11 cellular contexts compared by ENCODE assay signal in the genomic region with DNA sequence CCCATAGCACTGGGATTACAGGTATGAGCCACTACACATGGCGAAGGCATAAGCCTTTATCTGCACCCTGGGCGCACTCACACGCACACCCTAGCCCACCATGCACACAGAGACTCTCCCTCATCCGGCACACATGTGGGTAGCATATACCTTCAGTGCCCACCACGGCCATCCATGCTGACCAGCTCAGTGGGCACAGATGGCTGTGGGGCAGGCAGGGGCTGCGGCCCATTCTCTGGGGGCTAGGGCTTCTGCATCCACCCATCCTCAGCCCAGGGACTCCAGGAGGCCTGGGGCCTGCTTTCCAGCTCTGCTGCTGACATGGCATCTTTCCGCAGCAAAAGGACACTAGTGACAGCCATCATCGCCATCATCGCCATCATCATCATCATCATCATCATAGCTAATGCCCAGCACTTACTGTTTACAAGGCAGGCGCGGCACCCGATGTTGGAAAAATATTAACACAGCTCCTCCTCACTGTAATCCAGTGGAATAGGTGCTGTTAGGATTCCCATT.
DNase-seq lines count a peak whose midpoint lies in the region; ATAC-seq and TF ChIP-seq lines count a peak whose summit lies in the region.
"Had no signal": no experiment of that assay in that cellular context is flagged by ENCODE, and none has a peak within 500 bp of the region (broad histone marks: within the 10 kb centered on the region; RNA-seq: fewer than 3 reads in every experiment).

No MANE protein-coding gene starts in this region.

- POLR2A ChIA-PET in A673 (lab: Charles Lee; ENCODE audit: low non-redundant PET) = no interaction called here

- intact Hi-C loops in A673 (cut with micrococcal nuclease; ENCODE audit: unreplicated experiment) = no loop called here
- intact Hi-C loops in activated T-helper 1 cell treated with anti-CD3 and anti-CD28 coated beads, Interleukin-12 subunit alpha, Interleukin-12 subunit beta, Interleukin-2, Interleukin-4 antibody, amounts not matched to agents 30 ng/mL and 10 ng/mL and 1 ng/mL, durations not matched to agents 14 hours and 24 hours and 36 hours (cut with micrococcal nuclease) = loop anchor here (10.0 kb wide), 2 partner anchors 409 to 469 kb away; a partner anchor contains a TSS
- intact Hi-C loops in adrenal gland (cut with DNase I) = no loop called here

- H3K27ac ChIP-seq in A673 (ENCODE audit: low read depth, low read length, poor library complexity, severe bottlenecking) (peak overlapping the region; percentile 68), muscle layer of colon (ENCODE audit: low read depth, low read length) (peak overlapping the region; percentile 79), adrenal gland (peak overlapping the region in 1 of 5 donors; percentile 89)
- H3K27ac ChIP-seq in CD4-positive, CD25-positive, alpha-beta regulatory T cell (ENCODE audit: insufficient read depth, low read length, poor library complexity, severe bottlenecking) = peak overlapping the region; percentile 84

- H3K27me3 ChIP-seq in A673 (replicated peaks; ENCODE audit: insufficient read depth, low read depth, low read length, poor library complexity) (no peaks in the 10 kb centered on the region), muscle layer of colon (ENCODE audit: control insufficient read depth in 1 of 2, insufficient read depth in 2 of 2, low read length in 2 of 2) (no peaks in the 10 kb centered on the region), adrenal gland (no peaks in the 10 kb centered on the region)
- no peaks in the 10 kb centered on the region for H3K27me3 ChIP-seq in CD4-positive, CD25-positive, alpha-beta regulatory T cell (ENCODE audit: control insufficient read depth, insufficient read depth, low read length)
- H3K27me3 ChIP-seq: cardiac muscle cell had no signal

- peaks cover 5 to 71% (median 32%) of the 10 kb centered on the region in 4 donors for H3K4me1 Mint-ChIP-seq in CD4-positive, CD25-positive, alpha-beta regulatory T cell
- peaks cover 39% of the 10 kb centered on the region for H3K4me1 Mint-ChIP-seq in activated T-helper 1 cell treated with anti-CD3 and anti-CD28 coated beads, Interleukin-12 subunit alpha, Interleukin-12 subunit beta, Interleukin-2, Interleukin-4 antibody, amounts not matched to agents 30 ng/mL and 10 ng/mL and 1 ng/mL, durations not matched to agents 14 hours and 24 hours and 36 hours (ENCODE audit: low read depth)

- no peak for DNase-seq in A673 (ENCODE audit: low spot score)
- DNase-seq in CD4-positive, CD25-positive, alpha-beta regulatory T cell = no peak
- no peak for DNase-seq in activated T-helper 1 cell treated with anti-CD3 and anti-CD28 coated beads, Interleukin-12 subunit alpha, Interleukin-12 subunit beta, Interleukin-2, Interleukin-4 antibody, amounts not matched to agents 30 ng/mL and 10 ng/mL and 1 ng/mL, durations not matched to agents 14 hours and 24 hours and 36 hours (ENCODE audit: low spot score)
- DNase-seq in adrenal gland = no peak
- DNase-seq in stimulated activated CD4-positive, alpha-beta T cell treated with anti-CD3 and anti-CD28 coated beads, Interleukin-1b, Interleukin-23, amount 100 ng/mL, for 48 hours = no peak
- no peak for DNase-seq in NCI-H2081 (lab: John Stamatoyannopoulos, UW)
- no peak for DNase-seq in cerebellum (ENCODE audit: low spot score)
- DNase-seq: NCI-H2227 treated with DMSO at 0.1 percent for 48 hours had no signal

- no peak for TF ChIP-seq POLR2A in adrenal gland (IDR thresholded peaks at IDR 0.05)

- peaks cover 61% of the 10 kb centered on the region for H3K4me1 ChIP-seq in A673 (ENCODE audit: insufficient read depth, low read length, poor library complexity, severe bottlenecking)
- H3K4me1 ChIP-seq in CD4-positive, CD25-positive, alpha-beta regulatory T cell (ENCODE audit: control insufficient read depth, insufficient read depth, low read length, poor library complexity, severe bottlenecking) = peaks cover 63% of the 10 kb centered on the region
- H3K4me1 ChIP-seq in muscle layer of colon (ENCODE audit: insufficient read depth, low read length) = peaks cover 64% of the 10 kb centered on the region
- peaks cover 20 to 58% of the 10 kb centered on the region in 2 donors for H3K4me1 ChIP-seq in adrenal gland (replicated peaks in 1 of 2)

- H3K4me3 Mint-ChIP-seq in CD4-positive, CD25-positive, alpha-beta regulatory T cell = peak overlapping the region; percentile 74 to 89 (median 82)
- peak overlapping the region; percentile 30 for H3K4me3 Mint-ChIP-seq in activated T-helper 1 cell treated with anti-CD3 and anti-CD28 coated beads, Interleukin-12 subunit alpha, Interleukin-12 subunit beta, Interleukin-2, Interleukin-4 antibody, amounts not matched to agents 30 ng/mL and 10 ng/mL and 1 ng/mL, durations not matched to agents 14 hours and 24 hours and 36 hours

- ATAC-seq in CD4-positive, CD25-positive, alpha-beta regulatory T cell (ENCODE audit: low read depth in 2 of 2) = no peak
- ATAC-seq: Panc1 had no signal

- H3K4me3 ChIP-seq in A673 (ENCODE audit: low read depth, low read length, poor library complexity, severe bottlenecking) = no peak overlapping the region
- peak overlapping the region; percentile 19 for H3K4me3 ChIP-seq in CD4-positive, CD25-positive, alpha-beta regulatory T cell (ENCODE audit: low read depth, low read length)
- peak overlapping the region in 1 of 2 donors; percentile 42 for H3K4me3 ChIP-seq in muscle layer of colon (ENCODE audit: low read depth in 1 of 2, low read length in 2 of 2)
- H3K4me3 ChIP-seq in adrenal gland = no peak overlapping the region
- H3K4me3 ChIP-seq: cardiac muscle cell had no signal

- H3K36me3 Mint-ChIP-seq in CD4-positive, CD25-positive, alpha-beta regulatory T cell = peaks cover 17% of the 10 kb centered on the region
- peaks cover 21% of the 10 kb centered on the region for H3K36me3 Mint-ChIP-seq in activated T-helper 1 cell treated with anti-CD3 and anti-CD28 coated beads, Interleukin-12 subunit alpha, Interleukin-12 subunit beta, Interleukin-2, Interleukin-4 antibody, amounts not matched to agents 30 ng/mL and 10 ng/mL and 1 ng/mL, durations not matched to agents 14 hours and 24 hours and 36 hours (ENCODE audit: low read depth)

- no TSS peak for BruUV-seq in A673 (replicated peaks; lab: Mats Ljungman, UMichigan)

- CTCF ChIA-PET in A673 (lab: Charles Lee) = no interaction called here

- peak overlapping the region; percentile 44 to 87 (median 83) for H3K27ac Mint-ChIP-seq in CD4-positive, CD25-positive, alpha-beta regulatory T cell
- H3K27ac Mint-ChIP-seq in activated T-helper 1 cell treated with anti-CD3 and anti-CD28 coated beads, Interleukin-12 subunit alpha, Interleukin-12 subunit beta, Interleukin-2, Interleukin-4 antibody, amounts not matched to agents 30 ng/mL and 10 ng/mL and 1 ng/mL, durations not matched to agents 14 hours and 24 hours and 36 hours = no peak overlapping the region

- no peaks in the 10 kb centered on the region for H3K9me3 Mint-ChIP-seq in CD4-positive, CD25-positive, alpha-beta regulatory T cell
- no peaks in the 10 kb centered on the region for H3K9me3 Mint-ChIP-seq in activated T-helper 1 cell treated with anti-CD3 and anti-CD28 coated beads, Interleukin-12 subunit alpha, Interleukin-12 subunit beta, Interleukin-2, Interleukin-4 antibody, amounts not matched to agents 30 ng/mL and 10 ng/mL and 1 ng/mL, durations not matched to agents 14 hours and 24 hours and 36 hours

- no peaks in the 10 kb centered on the region for H3K27me3 Mint-ChIP-seq in CD4-positive, CD25-positive, alpha-beta regulatory T cell
- peaks cover 4% of the 10 kb centered on the region for H3K27me3 Mint-ChIP-seq in activated T-helper 1 cell treated with anti-CD3 and anti-CD28 coated beads, Interleukin-12 subunit alpha, Interleukin-12 subunit beta, Interleukin-2, Interleukin-4 antibody, amounts not matched to agents 30 ng/mL and 10 ng/mL and 1 ng/mL, durations not matched to agents 14 hours and 24 hours and 36 hours (ENCODE audit: insufficient read depth)

- TF ChIP-seq CTCF in A673 (conservative IDR thresholded peaks at IDR 0.05; ENCODE audit: low read depth, low read length) (no peak), adrenal gland (IDR thresholded peaks at IDR 0.05) (no peak)

- no peak overlapping the region for H3K9ac ChIP-seq in muscle layer of colon (ENCODE audit: low read length)

- 92 to 98% (median 96%) methylated on average over 9 to 12 of the region's 12 CpGs for WGBS in adrenal gland, 4 donors

- no peaks in the 10 kb centered on the region for H3K9me3 ChIP-seq in A673 (ENCODE audit: low read depth, low read length, poor library complexity, severe bottlenecking)
- H3K9me3 ChIP-seq in CD4-positive, CD25-positive, alpha-beta regulatory T cell (ENCODE audit: control insufficient read depth in 2 of 2, low read length in 2 of 2) = no peaks in the 10 kb centered on the region
- H3K9me3 ChIP-seq in muscle layer of colon (ENCODE audit: low read length) = no peaks in the 10 kb centered on the region
- no peaks in the 10 kb centered on the region for H3K9me3 ChIP-seq in adrenal gland (replicated peaks in 1 of 3)

- H3K36me3 ChIP-seq in A673 (ENCODE audit: insufficient read depth, low read length, poor library complexity, severe bottlenecking) = peaks cover 32% of the 10 kb centered on the region
- H3K36me3 ChIP-seq in CD4-positive, CD25-positive, alpha-beta regulatory T cell (ENCODE audit: control insufficient read depth, insufficient read depth, low read length) = no peaks in the 10 kb centered on the region
- H3K36me3 ChIP-seq in muscle layer of colon (ENCODE audit: insufficient read depth, low read length) = peaks cover 27% of the 10 kb centered on the region
- H3K36me3 ChIP-seq in adrenal gland (replicated peaks in 1 of 2) = peaks cover 0 to 24% of the 10 kb centered on the region in 2 donors
